Comparison of ENCODE assay signal across 29 cellular contexts in the genomic region with DNA sequence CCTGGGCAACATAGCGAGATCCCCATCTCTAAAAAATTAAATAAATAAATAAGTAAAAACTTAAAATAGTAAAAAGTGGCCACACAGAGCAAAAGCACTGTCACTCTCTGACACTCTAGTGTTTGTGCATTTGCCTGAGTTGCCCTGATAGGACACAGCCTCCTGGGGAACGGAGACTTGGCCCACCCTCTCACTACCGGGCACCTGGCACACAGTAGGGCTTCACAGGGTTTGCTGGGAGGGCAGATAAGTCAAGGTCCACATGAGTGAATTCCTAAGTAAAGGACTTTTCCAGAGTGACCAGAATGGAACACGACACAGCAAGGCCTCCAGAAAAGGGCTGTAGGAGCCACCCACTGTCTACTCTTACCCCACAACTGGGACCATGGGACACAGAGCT.
"Had no signal": no experiment of that assay in that cellular context is flagged by ENCODE, and none has a peak within 500 bp of the region (broad histone marks: within the 10 kb centered on the region; RNA-seq: fewer than 3 reads in every experiment).

No MANE protein-coding gene starts in this region.

- DNase-seq: naive thymus-derived CD4-positive, alpha-beta T cell; natural killer cell; nucleus accumbens; ovary; posterior cingulate gyrus; psoas muscle; right cardiac atrium; spleen; stimulated activated CD4-positive, alpha-beta T cell treated with anti-CD3 and anti-CD28 coated beads, Interleukin-12 subunit alpha, Interleukin-12 subunit beta, amount 100 ng/mL, for 4 hours; stimulated activated CD4-positive, alpha-beta T cell treated with anti-CD3 and anti-CD28 coated beads, Interleukin-1b, Interleukin-23, amount 100 ng/mL, for 48 hours; stimulated activated CD4-positive, alpha-beta T cell treated with anti-CD3 and anti-CD28 coated beads, Interleukin-4, amount 100 ng/mL, for 1 hour; stimulated activated CD4-positive, alpha-beta T cell treated with anti-CD3 and anti-CD28 coated beads, Interleukin-4, amount 100 ng/mL, for 4 hours; stimulated activated CD8-positive, alpha-beta memory T cell treated with anti-CD3 and anti-CD28 coated beads, Interleukin-4, amount 100 ng/mL, for 48 hours; stimulated activated naive CD4-positive, alpha-beta T cell; stimulated activated naive CD8-positive, alpha-beta T cell treated with anti-CD3 and anti-CD28 coated beads, Interleukin-15, amount 100 ng/mL, for 72 hours; stimulated activated naive CD8-positive, alpha-beta T cell treated with anti-CD3 and anti-CD28 coated beads, Interleukin-15, Interleukin-2, amounts not matched to agents 100 U/mL and 50 U/mL, for 24 hours; substantia nigra; testis; tibial artery; transverse colon; upper lobe of right lung; uterus had no signal

- H3K36me3 ChIP-seq: neutrophil, ovary, uterus had no signal

- H3K9ac ChIP-seq: parathyroid adenoma had no signal

- H3K27me3 ChIP-seq: neutrophil, ovary, spleen, suprapubic skin, testis, tibial artery, transverse colon, upper lobe of right lung, uterus had no signal

- H3K4me1 ChIP-seq: spleen, transverse colon, upper lobe of right lung, uterus had no signal

- H3K4me2 ChIP-seq: smooth muscle cell had no signal

- H3K9me3 ChIP-seq: neutrophil, ovary, psoas muscle, suprapubic skin, testis, tibial artery, transverse colon, upper lobe of right lung, uterus had no signal

- H2AFZ ChIP-seq: parathyroid adenoma had no signal

- H3K27ac ChIP-seq: neutrophil, ovary, parathyroid adenoma, psoas muscle, skin epidermis, spleen, suprapubic skin, testis, tibial artery, transverse colon, upper lobe of right lung, uterus had no signal

- H3K79me2 ChIP-seq: parathyroid adenoma had no signal

- H3K4me3 ChIP-seq: ovary, psoas muscle, skin epidermis, smooth muscle cell, spleen, suprapubic skin, testis, tibial artery, transverse colon, upper lobe of right lung, uterus had no signal

- ATAC-seq: naive thymus-derived CD4-positive, alpha-beta T cell; natural killer cell; right cardiac atrium; sciatic nerve; stimulated activated memory B cell treated with anti-CD40 and anti-IgM and Interleukin-4, amounts not matched to agents 10 μg/mL and 1 μg/mL and 100 μg/mL, for 72 hours; stimulated activated naive CD8-positive, alpha-beta T cell treated with anti-CD3 and anti-CD28 coated beads, Interleukin-15, amount 100 ng/mL, for 72 hours; stimulated activated naive CD8-positive, alpha-beta T cell treated with anti-CD3 and anti-CD28 coated beads, Interleukin-15, Interleukin-2, amounts not matched to agents 100 U/mL and 50 U/mL, for 24 hours; upper lobe of right lung had no signal
